Comparison of ENCODE assay signal across 15 cellular contexts in genomic region chr4:86918539-86919072, GRCh38. TPM values are rescaled to one million over a fixed set of nuclear protein-coding genes. Genes with fewer than 3 reads are reported as not detected.
DNase-seq lines count a peak whose midpoint lies in the region; ATAC-seq and TF ChIP-seq lines count a peak whose summit lies in the region.
"Had no signal": no experiment of that assay in that cellular context is flagged by ENCODE, and none has a peak within 500 bp of the region (broad histone marks: within the 10 kb centered on the region; RNA-seq: fewer than 3 reads in every experiment).

No MANE protein-coding gene starts in this region.

- ATAC-seq in HG02623 (IDR thresholded peaks at IDR 0.05; ENCODE audit: unreplicated experiment): no peak
- no peak for ATAC-seq in activated T-cell treated with anti-CD3 and anti-CD28 coated beads, Interleukin-2, amount 50 U/mL, for 4 hours
- ATAC-seq: PC-3 had no signal

- H4K8ac ChIP-seq in trophoblast cell (ENCODE audit: low read depth, low read length): no peak overlapping the region

- H3K4me1 ChIP-seq in endodermal cell (ENCODE audit: control insufficient read depth, insufficient read depth, low read length) (no peaks in the 10 kb centered on the region), trophoblast cell (ENCODE audit: control insufficient read depth in 1 of 2, insufficient read depth in 2 of 2, low read length in 2 of 2) (peaks cover 2 to 3% of the 10 kb centered on the region in 2 experiments)

- H3K9ac ChIP-seq in endodermal cell (ENCODE audit: extremely low read depth, low read length, poor library complexity, severe bottlenecking) (no peak overlapping the region), trophoblast cell (ENCODE audit: low read length) (no peak overlapping the region)

- H3K36me3 ChIP-seq in endodermal cell (ENCODE audit: control insufficient read depth, insufficient read depth, low read length) (no peaks in the 10 kb centered on the region), trophoblast cell (ENCODE audit: control insufficient read depth in 1 of 2, insufficient read depth in 2 of 2, low read length in 2 of 2) (no peaks in the 10 kb centered on the region)

- peaks cover 1% of the 10 kb centered on the region for H3K79me1 ChIP-seq in trophoblast cell (ENCODE audit: low read length)

- no peak overlapping the region for H2AFZ ChIP-seq in trophoblast cell (ENCODE audit: insufficient read depth, low read length, poor library complexity)

- H3K9me3 Mint-ChIP-seq in CD14-positive monocyte (peaks cover 0 to 7% (median 0%) of the 10 kb centered on the region in 7 donors), endodermal cell (no peaks in the 10 kb centered on the region)
- no peaks in the 10 kb centered on the region for H3K9me3 Mint-ChIP-seq in activated T-cell treated with anti-CD3 and anti-CD28 coated beads, Interleukin-2, amount 50 U/mL, for 4 hours
- H3K9me3 Mint-ChIP-seq: activated B cell treated with CpG ODN at 0.5 μM for 24 hours; activated naive CD4-positive, alpha-beta T cell treated with anti-CD3 and anti-CD28 coated beads, Interleukin-2, amount 50 U/mL, for 24 hours had no signal

- no peak overlapping the region for H3K27ac ChIP-seq in endodermal cell (ENCODE audit: low read depth, low read length)
- H3K27ac ChIP-seq in trophoblast cell (ENCODE audit: low read depth, low read length): no peak overlapping the region

- peak overlapping the region; percentile 42 for H4K91ac ChIP-seq in trophoblast cell (ENCODE audit: low read depth, low read length)

- no peak overlapping the region for H2BK12ac ChIP-seq in trophoblast cell (ENCODE audit: low read length)

- no peaks in the 10 kb centered on the region for H3K9me3 ChIP-seq in endodermal cell (ENCODE audit: control insufficient read depth, low read length)
- H3K9me3 ChIP-seq in trophoblast cell (ENCODE audit: insufficient read depth, low read depth, low read length): no peaks in the 10 kb centered on the region

- H3K4me3 ChIP-seq in endodermal cell (ENCODE audit: low read length): no peak overlapping the region
- no peak overlapping the region for H3K4me3 ChIP-seq in trophoblast cell (ENCODE audit: low read depth, low read length)

- peaks cover 0 to 13% of the 10 kb centered on the region in 2 donors for H3K36me3 Mint-ChIP-seq in CD14-positive monocyte
- H3K36me3 Mint-ChIP-seq in endodermal cell (ENCODE audit: low read depth): peaks cover 5% of the 10 kb centered on the region
- peaks cover 1% of the 10 kb centered on the region for H3K36me3 Mint-ChIP-seq in activated T-cell treated with anti-CD3 and anti-CD28 coated beads, Interleukin-2, amount 50 U/mL, for 4 hours (ENCODE audit: insufficient read depth)

- no peak overlapping the region for H3K23ac ChIP-seq in trophoblast cell (ENCODE audit: low read length)

- no peak overlapping the region for H2BK5ac ChIP-seq in trophoblast cell (ENCODE audit: low read depth, low read length, poor library complexity)

- H3K4me2 ChIP-seq in trophoblast cell (ENCODE audit: low read length): no peak overlapping the region

- intact Hi-C loops in CD14-positive monocyte (cut with micrococcal nuclease): loop anchor here in 1 of 2 donors (10.0 kb wide), 1 partner anchor 306 kb away; the partner anchor contains the start of gene KLHL8

- H3K4me1 Mint-ChIP-seq in CD14-positive monocyte: peaks cover 53% of the 10 kb centered on the region
- peaks cover 2% of the 10 kb centered on the region for H3K4me1 Mint-ChIP-seq in endodermal cell
- no peaks in the 10 kb centered on the region for H3K4me1 Mint-ChIP-seq in activated T-cell treated with anti-CD3 and anti-CD28 coated beads, Interleukin-2, amount 50 U/mL, for 4 hours (ENCODE audit: low read depth)
- H3K4me1 Mint-ChIP-seq: activated B cell treated with CpG ODN at 0.5 μM for 24 hours; activated naive CD4-positive, alpha-beta T cell treated with anti-CD3 and anti-CD28 coated beads, Interleukin-2, amount 50 U/mL, for 24 hours had no signal

- H2BK120ac ChIP-seq in trophoblast cell (ENCODE audit: insufficient read depth, low read length, poor library complexity): no peak overlapping the region

- WGBS in endodermal cell (ENCODE audit: insufficient coverage in 1 of 2, insufficient read length in 1 of 2), 2 experiments: 0 to 54% methylated on average over 1 to 3 of the region's 3 CpGs
- WGBS in trophoblast cell (ENCODE audit: extremely low coverage, insufficient coverage, insufficient read length): no CpG with 5 or more reads among the region's 3 CpGs

- H3K4ac ChIP-seq in trophoblast cell (ENCODE audit: low read depth, low read length): no peak overlapping the region

- peaks cover 2% of the 10 kb centered on the region for H3K79me2 ChIP-seq in trophoblast cell (ENCODE audit: control insufficient read depth, insufficient read depth, low read length, poor library complexity)

- no peak overlapping the region for H3K14ac ChIP-seq in trophoblast cell (ENCODE audit: low read length)

- no peak overlapping the region for H3K4me3 Mint-ChIP-seq in CD14-positive monocyte
- H3K4me3 Mint-ChIP-seq in endodermal cell: no peak overlapping the region
- H3K4me3 Mint-ChIP-seq in activated T-cell treated with anti-CD3 and anti-CD28 coated beads, Interleukin-2, amount 50 U/mL, for 4 hours: no peak overlapping the region
- H3K4me3 Mint-ChIP-seq: activated B cell treated with CpG ODN at 0.5 μM for 24 hours; activated naive CD4-positive, alpha-beta T cell treated with anti-CD3 and anti-CD28 coated beads, Interleukin-2, amount 50 U/mL, for 24 hours had no signal

- H2AK5ac ChIP-seq in trophoblast cell (ENCODE audit: low read length): peak overlapping the region; percentile 40

- H3K27ac Mint-ChIP-seq in CD14-positive monocyte: peak overlapping the region in 4 of 7 donors; percentile 20 to 80 (median 46)
- H3K27ac Mint-ChIP-seq in endodermal cell: no peak overlapping the region
- H3K27ac Mint-ChIP-seq: activated B cell treated with CpG ODN at 0.5 μM for 24 hours; activated naive CD4-positive, alpha-beta T cell treated with anti-CD3 and anti-CD28 coated beads, Interleukin-2, amount 50 U/mL, for 24 hours had no signal

- H3K27me3 ChIP-seq in endodermal cell (ENCODE audit: control insufficient read depth, insufficient read depth, low read length, poor library complexity, severe bottlenecking) (no peaks in the 10 kb centered on the region), trophoblast cell (ENCODE audit: insufficient read depth, low read length) (no peaks in the 10 kb centered on the region)

- H3K27me3 Mint-ChIP-seq in CD14-positive monocyte (ENCODE audit: low read depth in 3 of 3): no peaks in the 10 kb centered on the region
- H3K27me3 Mint-ChIP-seq in endodermal cell (ENCODE audit: insufficient read depth): no peaks in the 10 kb centered on the region
- H3K27me3 Mint-ChIP-seq in activated T-cell treated with anti-CD3 and anti-CD28 coated beads, Interleukin-2, amount 50 U/mL, for 4 hours (ENCODE audit: low read depth): no peaks in the 10 kb centered on the region
- H3K27me3 Mint-ChIP-seq: activated B cell treated with CpG ODN at 0.5 μM for 24 hours; activated naive CD4-positive, alpha-beta T cell treated with anti-CD3 and anti-CD28 coated beads, Interleukin-2, amount 50 U/mL, for 24 hours had no signal

- no peak for TF ChIP-seq CTCF in CD14-positive monocyte (IDR thresholded peaks at IDR 0.05)
- no peak for TF ChIP-seq CTCF in endodermal cell (conservative IDR thresholded peaks at IDR 0.05)

- peak; percentile 46 for DNase-seq in CD14-positive monocyte (ENCODE audit: low spot score)
- DNase-seq in MV-4-11 (lab: John Stamatoyannopoulos, UW): peak; percentile 49
- DNase-seq in endodermal cell: peak; percentile 15
- peak; percentile 97 to 99 for DNase-seq in trophoblast cell
- DNase-seq in activated T-cell treated with anti-CD3 and anti-CD28 coated beads, Interleukin-2, amount 50 U/mL, for 4 hours: no peak
- DNase-seq in NOMO-1 (lab: John Stamatoyannopoulos, UW; ENCODE audit: unreplicated experiment in 2 of 2): no peak
- DNase-seq in NCI-H2171 treated with DMSO at 0.1 percent for 48 hours (lab: John Stamatoyannopoulos, UW): no peak
- DNase-seq: activated B cell treated with CpG ODN at 0.5 μM for 24 hours; activated CD8-positive, alpha-beta memory T cell treated with anti-CD3 and anti-CD28 coated beads, Interleukin-2, amount 50 U/mL, for 48 hours; NCI-H1436; NCI-H446 treated with DMSO at 0.1 percent for 48 hours; PC-3 had no signal

- peak overlapping the region; percentile 47 for H3K18ac ChIP-seq in trophoblast cell (ENCODE audit: low read length)

- H4K12ac ChIP-seq in trophoblast cell (ENCODE audit: low read depth, low read length): no peak overlapping the region

RNA-seq across cellular contexts. Expression of gene AFF1, which starts 16.2 kb away (rescaled TPM):
- 10 to 100 TPM in 1 of 2 donors, 1 to 10 TPM in 1; 7.5 to 20.9 TPM for polyA plus RNA-seq in CD14-positive monocyte
- total RNA-seq in endodermal cell: 100 to 1,000 TPM; 134 to 171 TPM
- 30.2 TPM for polyA plus RNA-seq in endodermal cell (2013, experiment 1 of 2)
- polyA plus RNA-seq in endodermal cell (2013, experiment 2 of 2): 31.3 TPM
- 55.5 and 56.1 TPM in 2 replicates for polyA plus RNA-seq in trophoblast cell (2013)
- 10 to 100 TPM; 20.0 to 35.5 (median 26.5) TPM for total RNA-seq in activated T-cell treated with anti-CD3 and anti-CD28 coated beads, Interleukin-2, amount 50 U/mL, for 4 hours

RNA-seq across cellular contexts. Expression of gene C4orf36, which starts 26.4 kb away (rescaled TPM):
- under 1 TPM in 1 of 2 donors, not detected in 1; 0.14 TPM for polyA plus RNA-seq in CD14-positive monocyte
- total RNA-seq in endodermal cell: 1 to 10 TPM; 2.2 to 3.7 TPM
- 2.2 TPM for polyA plus RNA-seq in endodermal cell (2013, experiment 1 of 2)
- 2.2 TPM for polyA plus RNA-seq in endodermal cell (2013, experiment 2 of 2)
- polyA plus RNA-seq in trophoblast cell (2013): 0.68 and 0.76 TPM in 2 replicates
- total RNA-seq in activated T-cell treated with anti-CD3 and anti-CD28 coated beads, Interleukin-2, amount 50 U/mL, for 4 hours: not detected
- total RNA-seq: activated B cell treated with CpG ODN at 0.5 μM for 24 hours, lung microvascular endothelial cell had no signal

Comparison
In these comparisons a context has a peak if more than half of its experiments do, and no peak if none do; other contexts are left out.
1. DNase-seq: peak in CD14-positive monocyte (single experiment), MV-4-11 (single experiment), endodermal cell (single experiment) and trophoblast cell (2 of 2); none in activated T-cell treated with anti-CD3 and anti-CD28 coated beads, Interleukin-2, amount 50 U/mL, for 4 hours (single experiment), NOMO-1 (0 of 2) and NCI-H2171 treated with DMSO at 0.1 percent for 48 hours (single experiment).